ENCODE assay signal across 1 cellular context in the genomic region with DNA sequence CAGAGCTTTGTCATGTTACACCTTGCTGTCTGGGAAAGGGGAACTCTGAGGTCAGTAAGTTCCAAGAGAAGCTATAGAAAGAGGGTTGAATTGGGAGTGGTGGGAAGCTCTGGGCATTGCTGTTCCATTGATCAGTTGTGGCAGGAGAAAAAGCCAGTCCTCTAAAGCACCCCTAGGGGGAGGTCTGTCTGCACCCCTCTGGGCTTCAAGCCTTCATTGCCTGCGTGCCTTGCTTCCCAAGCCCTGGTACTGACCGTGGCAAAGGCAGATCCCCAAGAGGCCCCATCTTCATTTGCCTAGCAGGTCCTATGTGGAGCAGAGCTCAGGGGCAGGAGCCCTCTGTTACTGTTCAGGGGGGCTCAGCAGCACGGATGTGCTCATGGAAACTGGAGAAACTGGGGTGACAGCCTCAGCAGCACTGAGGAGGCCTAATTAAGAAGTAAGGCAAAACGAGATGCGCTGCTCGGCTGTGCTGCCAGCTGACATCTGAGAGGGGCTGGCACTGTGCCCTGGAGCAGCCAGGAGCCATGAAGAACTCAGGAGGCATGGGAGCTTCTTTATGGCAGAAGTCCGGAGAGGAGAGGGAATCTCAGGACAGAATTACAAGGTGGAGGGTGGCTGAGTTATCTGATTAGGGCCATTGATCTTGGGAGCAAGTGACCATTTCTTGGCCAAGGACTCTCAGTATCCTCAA.
TF ChIP-seq lines count a peak whose summit lies in the region.

No MANE protein-coding gene starts in this region.

TF ChIP-seq in HCT116, 20 proteins besides CTCF, POLR2A, EP300 and RAD21 (continued from another document):
- TF ChIP-seq, protein P1, sequence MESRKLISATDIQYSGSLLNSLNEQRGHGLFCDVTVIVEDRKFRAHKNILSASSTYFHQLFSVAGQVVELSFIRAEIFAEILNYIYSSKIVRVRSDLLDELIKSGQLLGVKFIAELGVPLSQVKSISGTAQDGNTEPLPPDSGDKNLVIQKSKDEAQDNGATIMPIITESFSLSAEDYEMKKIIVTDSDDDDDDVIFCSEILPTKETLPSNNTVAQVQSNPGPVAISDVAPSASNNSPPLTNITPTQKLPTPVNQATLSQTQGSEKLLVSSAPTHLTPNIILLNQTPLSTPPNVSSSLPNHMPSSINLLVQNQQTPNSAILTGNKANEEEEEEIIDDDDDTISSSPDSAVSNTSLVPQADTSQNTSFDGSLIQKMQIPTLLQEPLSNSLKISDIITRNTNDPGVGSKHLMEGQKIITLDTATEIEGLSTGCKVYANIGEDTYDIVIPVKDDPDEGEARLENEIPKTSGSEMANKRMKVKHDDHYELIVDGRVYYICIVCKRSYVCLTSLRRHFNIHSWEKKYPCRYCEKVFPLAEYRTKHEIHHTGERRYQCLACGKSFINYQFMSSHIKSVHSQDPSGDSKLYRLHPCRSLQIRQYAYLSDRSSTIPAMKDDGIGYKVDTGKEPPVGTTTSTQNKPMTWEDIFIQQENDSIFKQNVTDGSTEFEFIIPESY (IDR thresholded peaks at IDR 0.05; ENCODE audit: extremely low read depth, insufficient replicate concordance, low read length) = no peak
